In genomic region chr22:24467340-24467739, GRCh38 we compare ENCODE assay signal across 1 cellular context.
TF ChIP-seq lines count a peak whose summit lies in the region.

No MANE protein-coding gene starts in this region.

TF ChIP-seq in endothelial cell of umbilical vein, 7 proteins besides CTCF, POLR2A, EP300 and RAD21 (continued from another document):
- no peak for TF ChIP-seq MAX (IDR thresholded peaks at IDR 0.05; ENCODE audit: insufficient read depth, insufficient read length)
TF ChIP-seq in endothelial cell of umbilical vein: peak in this region for 0.
